In the genomic region with DNA sequence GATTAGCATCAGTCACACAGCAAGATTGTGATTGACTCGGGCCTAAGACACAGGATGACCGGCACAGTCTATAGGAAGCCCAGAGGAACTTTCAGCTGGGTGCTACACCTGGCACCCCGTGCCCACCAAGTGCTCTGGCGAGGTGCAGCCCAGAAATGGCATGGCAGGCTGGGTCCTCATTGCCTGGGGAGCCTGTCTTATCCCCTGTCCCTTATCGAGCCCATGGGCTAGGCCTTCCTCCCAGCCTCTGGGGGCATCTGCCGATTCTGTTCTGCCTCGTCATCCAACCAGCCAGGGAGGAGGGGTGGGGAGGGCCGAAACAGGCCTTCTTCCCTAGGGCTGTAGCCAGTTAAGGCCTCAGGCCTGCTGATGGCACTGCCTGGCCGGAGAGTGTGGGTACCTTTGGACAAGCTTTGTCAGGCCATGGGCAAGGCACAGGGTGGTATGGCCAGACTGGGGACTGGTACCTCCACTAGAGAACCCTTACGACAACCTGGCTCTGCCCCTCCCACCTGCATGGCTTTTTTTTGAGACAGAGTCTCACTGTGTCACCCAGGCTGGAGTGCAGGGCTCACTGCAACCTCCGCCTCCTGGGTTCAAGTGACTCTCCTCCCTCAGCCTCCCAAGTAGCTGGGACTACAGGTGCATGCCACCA, we compare ENCODE assay signal across 8 cellular contexts. TPM values are rescaled to one million over a fixed set of nuclear protein-coding genes. Genes with fewer than 3 reads are reported as not detected.
DNase-seq lines count a peak whose midpoint lies in the region; ATAC-seq and TF ChIP-seq lines count a peak whose summit lies in the region.

No MANE protein-coding gene starts in this region.

- H3K27ac ChIP-seq in BLaER1 treated with 17β-estradiol and CSF1 and Interleukin-3, amounts not matched to agents 10 nM and 100 nM = peak overlapping the region; percentile 87 to 99 (median 99)
- no peak overlapping the region for H3K27ac ChIP-seq in KMS-11
- H3K27ac ChIP-seq in naive thymus-derived CD4-positive, alpha-beta T cell (ENCODE audit: low read depth, low read length) = peak overlapping the region; percentile 92

- TF ChIP-seq CTCF in KMS-11 (conservative IDR thresholded peaks at IDR 0.05; ENCODE audit: low read depth, low read length) = no peak

- H4K20me1 ChIP-seq in BLaER1 treated with 17β-estradiol and CSF1 and Interleukin-3, amounts not matched to agents 10 nM and 100 nM = peaks cover 0 to 25% (median 0%) of the 10 kb centered on the region in 11 experiments; a peak in 8 of 22 replicates
- no peaks in the 10 kb centered on the region for H4K20me1 ChIP-seq in KMS-11 (ENCODE audit: insufficient read depth)

- peaks cover 21% of the 10 kb centered on the region for H3K36me3 Mint-ChIP-seq in activated naive CD8-positive, alpha-beta T cell treated with anti-CD3 and anti-CD28 coated beads, Interleukin-2, amount 10 ng/mL, durations not matched to agents 7 days and 5 days
- H3K36me3 Mint-ChIP-seq in naive thymus-derived CD4-positive, alpha-beta T cell = peaks cover 0 to 33% (median 8%) of the 10 kb centered on the region in 5 donors

- H3K4me1 ChIP-seq in BLaER1 treated with 17β-estradiol and CSF1 and Interleukin-3, amounts not matched to agents 10 nM and 100 nM = peaks cover 59 to 69% (median 66%) of the 10 kb centered on the region in 10 experiments
- H3K4me1 ChIP-seq in KMS-11 (ENCODE audit: low read depth, poor library complexity, severe bottlenecking) = peaks cover 64% of the 10 kb centered on the region
- peaks cover 48 to 57% of the 10 kb centered on the region in 2 donors for H3K4me1 ChIP-seq in naive thymus-derived CD4-positive, alpha-beta T cell (ENCODE audit: control insufficient read depth in 2 of 2, insufficient read depth in 2 of 2, low read length in 2 of 2)

- CTCF ChIA-PET in naive thymus-derived CD4-positive, alpha-beta T cell (lab: Charles Lee) = interaction anchor here (0.8 to 10.3 kb wide), 5 partner anchors 17 to 27 kb away, joined by 3 to 116 read pairs (median 11); a partner anchor contains a TSS

- H2AFZ ChIP-seq in KMS-11 (ENCODE audit: low read depth) = no peak overlapping the region

- H3K27me3 Mint-ChIP-seq in activated naive CD8-positive, alpha-beta T cell treated with anti-CD3 and anti-CD28 coated beads, Interleukin-2, amount 10 ng/mL, durations not matched to agents 7 days and 5 days = no peaks in the 10 kb centered on the region
- peaks cover 0 to 3% (median 0%) of the 10 kb centered on the region in 5 donors for H3K27me3 Mint-ChIP-seq in naive thymus-derived CD4-positive, alpha-beta T cell

- no peaks in the 10 kb centered on the region for H3K27me3 ChIP-seq in BLaER1 treated with 17β-estradiol and CSF1 and Interleukin-3, amounts not matched to agents 10 nM and 100 nM
- H3K27me3 ChIP-seq in KMS-11 (ENCODE audit: insufficient read depth, low read depth) = no peaks in the 10 kb centered on the region
- no peaks in the 10 kb centered on the region for H3K27me3 ChIP-seq in naive thymus-derived CD4-positive, alpha-beta T cell (ENCODE audit: control insufficient read depth in 2 of 2, insufficient read depth in 2 of 2, low read length in 2 of 2)

- POLR2A ChIA-PET in activated naive CD8-positive, alpha-beta T cell treated with anti-CD3 and anti-CD28 coated beads, Interleukin-2, amount 10 ng/mL, durations not matched to agents 7 days and 5 days (lab: Charles Lee) = interaction anchor here (1.0 to 10.7 kb wide), 9 partner anchors 9 to 117 kb away, joined by 3 to 312 read pairs (median 30); a partner anchor contains a TSS
- POLR2A ChIA-PET in naive thymus-derived CD4-positive, alpha-beta T cell (lab: Charles Lee) = interaction anchor here (0.9 to 23.7 kb wide), 7 partner anchors 12 to 70 kb away, joined by 3 to 804 read pairs (median 21); a partner anchor contains a TSS

- DNase-seq in activated naive CD8-positive, alpha-beta T cell treated with anti-CD3 and anti-CD28 coated beads, Interleukin-2, amount 10 ng/mL, durations not matched to agents 7 days and 5 days = peak; percentile 66
- peak in 2 of 9 donors; percentile 23 to 25 for DNase-seq in naive thymus-derived CD4-positive, alpha-beta T cell
- DNase-seq in SHP77 (lab: John Stamatoyannopoulos, UW) (no peak), NCI-H1436 treated with DMSO at 0.1 percent for 48 hours (lab: John Stamatoyannopoulos, UW) (no peak), OCI-M2 (lab: John Stamatoyannopoulos, UW; ENCODE audit: unreplicated experiment) (no peak)

- peak overlapping the region; percentile 95 to 99 (median 99) for H3K9ac ChIP-seq in BLaER1 treated with 17β-estradiol and CSF1 and Interleukin-3, amounts not matched to agents 10 nM and 100 nM
- H3K9ac ChIP-seq in KMS-11 = peak overlapping the region; percentile 68; the same call in 1 of the 2 replicates

- H3K27ac Mint-ChIP-seq in activated naive CD8-positive, alpha-beta T cell treated with anti-CD3 and anti-CD28 coated beads, Interleukin-2, amount 10 ng/mL, durations not matched to agents 7 days and 5 days = peak overlapping the region; percentile 83
- H3K27ac Mint-ChIP-seq in naive thymus-derived CD4-positive, alpha-beta T cell = peak overlapping the region; percentile 92 to 97 (median 94)

- H3K4me2 ChIP-seq in BLaER1 treated with 17β-estradiol and CSF1 and Interleukin-3, amounts not matched to agents 10 nM and 100 nM = peak overlapping the region; percentile 95 to 99 (median 98)
- peak overlapping the region; percentile 91 for H3K4me2 ChIP-seq in KMS-11

- H3K4me3 Mint-ChIP-seq in activated naive CD8-positive, alpha-beta T cell treated with anti-CD3 and anti-CD28 coated beads, Interleukin-2, amount 10 ng/mL, durations not matched to agents 7 days and 5 days = peak overlapping the region; percentile 94
- H3K4me3 Mint-ChIP-seq in naive thymus-derived CD4-positive, alpha-beta T cell = peak overlapping the region; percentile 87 to 96 (median 94)

- no peak for ATAC-seq in activated naive CD8-positive, alpha-beta T cell treated with anti-CD3 and anti-CD28 coated beads, Interleukin-2, amount 10 ng/mL, durations not matched to agents 7 days and 5 days (ENCODE audit: low read depth)
- no peak for ATAC-seq in naive thymus-derived CD4-positive, alpha-beta T cell
- ATAC-seq in GM21526 (IDR thresholded peaks at IDR 0.05; ENCODE audit: low FRiP score, unreplicated experiment) = no peak

- H3K9me3 ChIP-seq in BLaER1 treated with 17β-estradiol and CSF1 and Interleukin-3, amounts not matched to agents 10 nM and 100 nM (replicated peaks in 1 of 11) = no peaks in the 10 kb centered on the region
- H3K9me3 ChIP-seq in naive thymus-derived CD4-positive, alpha-beta T cell (ENCODE audit: control insufficient read depth in 2 of 3, low read length in 3 of 3) = no peaks in the 10 kb centered on the region

- H3K4me3 ChIP-seq in BLaER1 treated with 17β-estradiol and CSF1 and Interleukin-3, amounts not matched to agents 10 nM and 100 nM = peak overlapping the region; percentile 75 to 99 (median 91)
- no peak overlapping the region for H3K4me3 ChIP-seq in KMS-11 (IDR thresholded peaks at IDR 0.05; ENCODE audit: insufficient read depth, low read depth, low read length)
- H3K4me3 ChIP-seq in naive thymus-derived CD4-positive, alpha-beta T cell (ENCODE audit: low read length) = peak overlapping the region; percentile 95

- H3K79me2 ChIP-seq in KMS-11 (ENCODE audit: insufficient read depth, low read depth) = no peaks in the 10 kb centered on the region

- intact Hi-C loops in naive thymus-derived CD4-positive, alpha-beta T cell (cut with micrococcal nuclease) = loop anchor here (2.0 to 5.0 kb wide), 5 partner anchors 15 to 891 kb away; a partner anchor contains a TSS

- H3K9me3 Mint-ChIP-seq in activated naive CD8-positive, alpha-beta T cell treated with anti-CD3 and anti-CD28 coated beads, Interleukin-2, amount 10 ng/mL, durations not matched to agents 7 days and 5 days = no peaks in the 10 kb centered on the region
- H3K9me3 Mint-ChIP-seq in naive thymus-derived CD4-positive, alpha-beta T cell = peaks cover 0 to 2% (median 0%) of the 10 kb centered on the region in 11 donors

- H3K4me1 Mint-ChIP-seq in activated naive CD8-positive, alpha-beta T cell treated with anti-CD3 and anti-CD28 coated beads, Interleukin-2, amount 10 ng/mL, durations not matched to agents 7 days and 5 days = peaks cover 53% of the 10 kb centered on the region
- H3K4me1 Mint-ChIP-seq in naive thymus-derived CD4-positive, alpha-beta T cell = peaks cover 36 to 71% (median 54%) of the 10 kb centered on the region in 7 donors

- H3K36me3 ChIP-seq in BLaER1 treated with 17β-estradiol and CSF1 and Interleukin-3, amounts not matched to agents 10 nM and 100 nM = peaks cover 9 to 33% (median 20%) of the 10 kb centered on the region in 11 experiments
- H3K36me3 ChIP-seq in KMS-11 (ENCODE audit: insufficient read depth) = no peaks in the 10 kb centered on the region
- H3K36me3 ChIP-seq in naive thymus-derived CD4-positive, alpha-beta T cell (ENCODE audit: control insufficient read depth in 2 of 3, insufficient read depth in 3 of 3, low read length in 3 of 3) = peaks cover 10 to 23% (median 12%) of the 10 kb centered on the region in 3 experiments

RNA-seq across cellular contexts. Expression of a gene that starts 1.6 kb away (rescaled TPM):
- 100 to 1,000 TPM; 181 to 186 TPM for total RNA-seq in activated naive CD8-positive, alpha-beta T cell treated with anti-CD3 and anti-CD28 coated beads, Interleukin-2, amount 10 ng/mL, durations not matched to agents 7 days and 5 days
- 100 to 1,000 TPM; 161 to 246 (median 200) TPM for total RNA-seq in naive thymus-derived CD4-positive, alpha-beta T cell
- 100 to 1,000 TPM in 1 of 2 donors, 10 to 100 TPM in 1; 78.8 to 202 TPM for polyA plus RNA-seq in naive thymus-derived CD4-positive, alpha-beta T cell

RNA-seq across cellular contexts. Expression of a gene that starts 18.6 kb away (rescaled TPM):
- 10 to 100 TPM; 10.0 to 10.6 TPM for total RNA-seq in activated naive CD8-positive, alpha-beta T cell treated with anti-CD3 and anti-CD28 coated beads, Interleukin-2, amount 10 ng/mL, durations not matched to agents 7 days and 5 days
- 10 to 100 TPM in 2 of 5 experiments, 1 to 10 TPM in 3; 6.4 to 31.8 (median 6.8) TPM for total RNA-seq in naive thymus-derived CD4-positive, alpha-beta T cell
- 10 to 100 TPM; 11.7 to 19.4 TPM for polyA plus RNA-seq in naive thymus-derived CD4-positive, alpha-beta T cell

RNA-seq across cellular contexts. Expression of a gene that starts 18.7 kb away (rescaled TPM):
- total RNA-seq in activated naive CD8-positive, alpha-beta T cell treated with anti-CD3 and anti-CD28 coated beads, Interleukin-2, amount 10 ng/mL, durations not matched to agents 7 days and 5 days = 1 to 10 TPM; 2.2 to 2.8 TPM
- 1 to 10 TPM in 1 of 5 experiments, under 1 TPM in 2, not detected in 2; 0.16 to 2.1 (median 0.34) TPM for total RNA-seq in naive thymus-derived CD4-positive, alpha-beta T cell
- under 1 TPM in 1 of 2 donors, not detected in 1; 0.64 TPM for polyA plus RNA-seq in naive thymus-derived CD4-positive, alpha-beta T cell

RNA-seq across cellular contexts. Expression of a gene that starts 27.6 kb away (rescaled TPM):
- total RNA-seq in activated naive CD8-positive, alpha-beta T cell treated with anti-CD3 and anti-CD28 coated beads, Interleukin-2, amount 10 ng/mL, durations not matched to agents 7 days and 5 days = not detected
- not detected for total RNA-seq in naive thymus-derived CD4-positive, alpha-beta T cell
- not detected for polyA plus RNA-seq in naive thymus-derived CD4-positive, alpha-beta T cell

RNA-seq across cellular contexts. Expression of a gene that starts 43.8 kb away (rescaled TPM):
- total RNA-seq in activated naive CD8-positive, alpha-beta T cell treated with anti-CD3 and anti-CD28 coated beads, Interleukin-2, amount 10 ng/mL, durations not matched to agents 7 days and 5 days = 1 to 10 TPM; 1.9 to 2.1 TPM
- under 1 TPM in 2 of 5 experiments, not detected in 3; 0.27 to 0.29 TPM for total RNA-seq in naive thymus-derived CD4-positive, alpha-beta T cell
- not detected for polyA plus RNA-seq in naive thymus-derived CD4-positive, alpha-beta T cell
